Comparison of ENCODE assay signal across 8 cellular contexts in genomic region chr10:46106410-46107255, GRCh38.
DNase-seq lines count a peak whose midpoint lies in the region; ATAC-seq and TF ChIP-seq lines count a peak whose summit lies in the region.

No MANE protein-coding gene starts in this region.

- H3K4me1 Mint-ChIP-seq in activated CD8-positive, alpha-beta T cell treated with anti-CD3 and anti-CD28 coated beads, Interleukin-2, amount 10 ng/mL, durations not matched to agents 7 days and 5 days (ENCODE audit: low read depth), result peaks cover 12% of the 10 kb centered on the region
- H3K4me1 Mint-ChIP-seq in mesothelial cell of epicardium, result peaks cover 14% of the 10 kb centered on the region

- no peaks in the 10 kb centered on the region for H3K9me3 Mint-ChIP-seq in activated CD8-positive, alpha-beta T cell treated with anti-CD3 and anti-CD28 coated beads, Interleukin-2, amount 10 ng/mL, durations not matched to agents 7 days and 5 days (ENCODE audit: insufficient read depth)
- H3K9me3 Mint-ChIP-seq in mesothelial cell of epicardium, result no peaks in the 10 kb centered on the region

- DNase-seq in activated T-cell treated with anti-CD3 and anti-CD28 coated beads, Interleukin-2, amount 50 U/mL, for 1 hour, result peak; percentile 66
- DNase-seq in activated T-cell treated with anti-CD3 and anti-CD28 coated beads for 4 hours (no peak), NCI-H146 (lab: John Stamatoyannopoulos, UW) (peak; percentile 47), epithelial cell of esophagus (ENCODE audit: low read depth) (peak; percentile 36), mesothelial cell of epicardium (ENCODE audit: low spot score in 2 of 2, unreplicated experiment in 2 of 2) (peak in 1 of 2 experiments; percentile 60), stromal cell of bone marrow (ENCODE audit: low read depth) (peak; percentile 24)
- DNase-seq in activated CD8-positive, alpha-beta T cell treated with anti-CD3 and anti-CD28 coated beads, Interleukin-2, amount 10 ng/mL, durations not matched to agents 7 days and 5 days, result peak; percentile 65

- peak overlapping the region; percentile 34 for H3K4me3 ChIP-seq in epithelial cell of esophagus (ENCODE audit: low read length)

- no peak for TF ChIP-seq CTCF in epithelial cell of esophagus (IDR thresholded peaks at IDR 0.05; ENCODE audit: insufficient read depth, low read depth, low read length, missing control alignments)
- TF ChIP-seq CTCF in mesothelial cell of epicardium (IDR thresholded peaks at IDR 0.05; ENCODE audit: unreplicated experiment), result no peak

- peak overlapping the region; percentile 51 for H3K27ac Mint-ChIP-seq in activated CD8-positive, alpha-beta T cell treated with anti-CD3 and anti-CD28 coated beads, Interleukin-2, amount 10 ng/mL, durations not matched to agents 7 days and 5 days
- H3K27ac Mint-ChIP-seq in mesothelial cell of epicardium, result no peak overlapping the region

- peak; percentile 91 for ATAC-seq in HG02798 (IDR thresholded peaks at IDR 0.05; ENCODE audit: poor library complexity, unreplicated experiment)
- peak; percentile 99 for ATAC-seq in activated CD8-positive, alpha-beta T cell treated with anti-CD3 and anti-CD28 coated beads, Interleukin-2, amount 10 ng/mL, durations not matched to agents 7 days and 5 days

- H3K36me3 Mint-ChIP-seq in activated CD8-positive, alpha-beta T cell treated with anti-CD3 and anti-CD28 coated beads, Interleukin-2, amount 10 ng/mL, durations not matched to agents 7 days and 5 days (ENCODE audit: low read depth), result no peaks in the 10 kb centered on the region
- H3K36me3 Mint-ChIP-seq in mesothelial cell of epicardium, result no peaks in the 10 kb centered on the region

- CTCF ChIA-PET in activated CD8-positive, alpha-beta T cell treated with anti-CD3 and anti-CD28 coated beads, Interleukin-2, amount 10 ng/mL, durations not matched to agents 7 days and 5 days (lab: Charles Lee), result interaction anchor here (0.7 to 1.4 kb wide), 4 partner anchors 11 to 1273 kb away, joined by 3 to 5 read pairs (median 3); no protein-coding TSS in a partner anchor

- POLR2A ChIA-PET in activated CD8-positive, alpha-beta T cell treated with anti-CD3 and anti-CD28 coated beads, Interleukin-2, amount 10 ng/mL, durations not matched to agents 7 days and 5 days (lab: Charles Lee), result interaction anchor here (0.8 to 1.4 kb wide), 2 partner anchors 162 to 176 kb away, joined by 3 to 5 read pairs; no protein-coding TSS in a partner anchor

- peak overlapping the region; percentile 76 for H3K4me3 Mint-ChIP-seq in activated CD8-positive, alpha-beta T cell treated with anti-CD3 and anti-CD28 coated beads, Interleukin-2, amount 10 ng/mL, durations not matched to agents 7 days and 5 days
- peak overlapping the region; percentile 72 for H3K4me3 Mint-ChIP-seq in mesothelial cell of epicardium

- peaks cover 16% of the 10 kb centered on the region for H3K27me3 Mint-ChIP-seq in activated CD8-positive, alpha-beta T cell treated with anti-CD3 and anti-CD28 coated beads, Interleukin-2, amount 10 ng/mL, durations not matched to agents 7 days and 5 days (ENCODE audit: low read depth)
- peaks cover 23% of the 10 kb centered on the region for H3K27me3 Mint-ChIP-seq in mesothelial cell of epicardium (ENCODE audit: low read depth)
